Comparison of ENCODE assay signal across 9 cellular contexts in the genomic region with DNA sequence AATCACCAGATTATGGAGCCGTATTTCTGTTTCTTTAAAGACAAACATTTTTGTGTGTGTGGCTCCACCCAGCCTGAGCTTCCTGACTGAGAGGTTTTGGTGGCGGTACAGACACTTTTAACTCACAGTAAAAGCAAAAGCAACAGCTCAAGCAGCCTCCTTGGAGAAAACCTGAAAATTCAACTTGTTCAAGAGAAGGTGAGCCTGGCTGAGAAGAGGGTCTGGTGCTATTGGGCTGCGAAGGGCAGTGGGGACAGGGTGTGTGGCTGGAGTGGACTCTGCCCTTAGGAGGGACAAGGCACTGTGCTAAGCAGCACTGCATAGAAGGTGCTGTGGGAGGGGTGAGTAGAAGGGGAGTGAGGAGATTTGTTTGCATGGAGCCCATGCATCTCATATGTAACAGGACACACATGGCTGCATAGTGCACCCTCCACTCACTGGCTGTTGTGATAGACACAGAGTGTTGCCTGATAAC. TPM values are rescaled to one million over a fixed set of nuclear protein-coding genes. Genes with fewer than 3 reads are reported as not detected.
A peak's percentile ranks its signal among the peaks of the same experiment; 100 is the strongest.
DNase-seq lines count a peak whose midpoint lies in the region; ATAC-seq and TF ChIP-seq lines count a peak whose summit lies in the region.
"Had no signal": no experiment of that assay in that cellular context is flagged by ENCODE, and none has a peak within 500 bp of the region (broad histone marks: within the 10 kb centered on the region; RNA-seq: fewer than 3 reads in every experiment).

A gene (plus strand): TSS at position 125 of the 475 bp plus-strand sequence. CDS start 5,103 bp downstream, outside the sequence.

- no peak within 1 kb of the TSS for H3K4me2 ChIP-seq in SK-N-SH

- CTCF ChIA-PET in activated CD8-positive, alpha-beta T cell treated with anti-CD3 and anti-CD28 coated beads for 36 hours (lab: Charles Lee), result interaction anchor here (0.5 to 3.8 kb wide), 16 partner anchors 9 to 504 kb away, joined by 3 to 39 read pairs (median 4); a partner anchor contains a TSS
- CTCF ChIA-PET in SK-N-SH (lab: Yijun Ruan, JAX), result interaction anchor here (1.0 to 1.8 kb wide), 2 partner anchors 12 to 66 kb away, joined by 5 to 7 read pairs; no protein-coding TSS in a partner anchor

- H3K27ac Mint-ChIP-seq in CD4-positive, CD25-positive, alpha-beta regulatory T cell, result peak within 1 kb of the TSS; percentile 92 to 99 (median 99)
- H3K27ac Mint-ChIP-seq in activated CD8-positive, alpha-beta T cell treated with anti-CD3 and anti-CD28 coated beads for 36 hours, result peak within 1 kb of the TSS; percentile 99

- H3K27me3 Mint-ChIP-seq in CD4-positive, CD25-positive, alpha-beta regulatory T cell, result no peaks in the 10 kb centered on the region
- H3K27me3 Mint-ChIP-seq in activated CD8-positive, alpha-beta T cell treated with anti-CD3 and anti-CD28 coated beads for 36 hours, result no peaks in the 10 kb centered on the region

- POLR2A ChIA-PET in activated CD8-positive, alpha-beta T cell treated with anti-CD3 and anti-CD28 coated beads for 36 hours (lab: Charles Lee), result interaction anchor here (0.8 to 9.2 kb wide), 21 partner anchors 11 to 230 kb away, joined by 3 to 157 read pairs (median 5); a partner anchor contains a TSS
- POLR2A ChIA-PET in SK-N-SH (lab: Yijun Ruan, JAX), result no interaction called here

- peaks cover 20% of the 10 kb centered on the region for H3K36me3 ChIP-seq in CD4-positive, CD25-positive, alpha-beta regulatory T cell (ENCODE audit: control insufficient read depth, insufficient read depth, low read length)
- H3K36me3 ChIP-seq in heart right ventricle (peaks cover 0 to 4% (median 0%) of the 10 kb centered on the region in 9 donors), SK-N-SH (replicated peaks in 1 of 2; ENCODE audit: control insufficient read depth in 1 of 2, insufficient read depth in 2 of 2, low read length in 1 of 2) (no peaks in the 10 kb centered on the region)

- peak; percentile 18 to 90 (median 79) for DNase-seq in CD4-positive, CD25-positive, alpha-beta regulatory T cell
- peak; percentile 72 for DNase-seq in activated CD8-positive, alpha-beta T cell treated with anti-CD3 and anti-CD28 coated beads for 36 hours
- DNase-seq in heart right ventricle (peak in 1 of 2 donors; percentile 38), SK-N-DZ (ENCODE audit: low spot score) (no peak), SK-N-SH (no peak), NCI-H2081 (lab: John Stamatoyannopoulos, UW) (no peak)
- peak; percentile 24 for DNase-seq in stimulated activated CD8-positive, alpha-beta memory T cell treated with anti-CD3 and anti-CD28 coated beads, Interleukin-15, amount 100 ng/mL, for 1 hour (ENCODE audit: low read depth)

- H3K9me3 ChIP-seq in CD4-positive, CD25-positive, alpha-beta regulatory T cell (ENCODE audit: control insufficient read depth in 2 of 2, low read length in 2 of 2), result no peaks in the 10 kb centered on the region
- peaks cover 0 to 4% (median 0%) of the 10 kb centered on the region in 11 donors for H3K9me3 ChIP-seq in heart right ventricle
- H3K9me3 ChIP-seq in SK-N-SH, result no peaks in the 10 kb centered on the region

- peaks cover 46% of the 10 kb centered on the region for H3K36me3 Mint-ChIP-seq in CD4-positive, CD25-positive, alpha-beta regulatory T cell
- peaks cover 18% of the 10 kb centered on the region for H3K36me3 Mint-ChIP-seq in activated CD8-positive, alpha-beta T cell treated with anti-CD3 and anti-CD28 coated beads for 36 hours (ENCODE audit: low read depth)

- H3K27ac ChIP-seq in CD4-positive, CD25-positive, alpha-beta regulatory T cell (ENCODE audit: insufficient read depth, low read length, poor library complexity, severe bottlenecking), result peak within 1 kb of the TSS; percentile 78
- peak within 1 kb of the TSS; percentile 60 to 95 (median 80) for H3K27ac ChIP-seq in heart right ventricle
- no peak within 1 kb of the TSS for H3K27ac ChIP-seq in SK-N-SH (ENCODE audit: low read depth in 2 of 2, low read length in 1 of 2)
- H3K27ac ChIP-seq: SK-N-MC had no signal

- no peaks in the 10 kb centered on the region for H3K79me2 ChIP-seq in SK-N-SH (ENCODE audit: insufficient read depth)

- H4K20me1 ChIP-seq in SK-N-SH (ENCODE audit: insufficient read depth), result no peaks in the 10 kb centered on the region

- TF ChIP-seq RAD21 in SK-N-SH (IDR thresholded peaks at IDR 0.05; ENCODE audit: low read length), result no peak

- H3K4me3 Mint-ChIP-seq in CD4-positive, CD25-positive, alpha-beta regulatory T cell, result peak within 1 kb of the TSS; percentile 95 to 100 (median 98)
- peak within 1 kb of the TSS; percentile 98 for H3K4me3 Mint-ChIP-seq in activated CD8-positive, alpha-beta T cell treated with anti-CD3 and anti-CD28 coated beads for 36 hours

- no peaks in the 10 kb centered on the region for H3K9me2 ChIP-seq in SK-N-SH

- no peak for TF ChIP-seq CTCF in activated CD8-positive, alpha-beta T cell treated with anti-CD3 and anti-CD28 coated beads for 36 hours (IDR thresholded peaks at IDR 0.05)
- no peak for TF ChIP-seq CTCF in heart right ventricle (IDR thresholded peaks at IDR 0.05)
- TF ChIP-seq CTCF in SK-N-SH (IDR thresholded peaks at IDR 0.05), result no peak

- H2AFZ ChIP-seq in SK-N-SH (ENCODE audit: low read depth), result no peak within 1 kb of the TSS

- H3F3A ChIP-seq in SK-N-SH (replicated peaks; ENCODE audit: insufficient read depth), result no peaks in the 10 kb centered on the region

- WGBS in heart right ventricle, 2 donors, result 52 to 73% methylated on average over 3 of the region's 3 CpGs
- 6% methylated on average over 3 of the region's 3 CpGs for WGBS in SK-N-SH (ENCODE audit: low lambda C conversion rate)

- no peaks in the 10 kb centered on the region for H3K27me3 ChIP-seq in CD4-positive, CD25-positive, alpha-beta regulatory T cell (ENCODE audit: control insufficient read depth, insufficient read depth, low read length)
- H3K27me3 ChIP-seq in heart right ventricle (no peaks in the 10 kb centered on the region), SK-N-SH (ENCODE audit: insufficient read depth) (peaks cover 17% of the 10 kb centered on the region; the same call in 1 of the 2 replicates)

- ATAC-seq in CD4-positive, CD25-positive, alpha-beta regulatory T cell (ENCODE audit: low read depth in 2 of 2), result peak; percentile 79 to 80
- ATAC-seq in HG02623 (IDR thresholded peaks at IDR 0.05; ENCODE audit: unreplicated experiment), result peak; percentile 67
- ATAC-seq in activated CD8-positive, alpha-beta T cell treated with anti-CD3 and anti-CD28 coated beads for 36 hours, result peak; percentile 80
- ATAC-seq in heart right ventricle, result peak; percentile 54 to 83 (median 80)

- intact Hi-C loops in activated CD8-positive, alpha-beta T cell treated with anti-CD3 and anti-CD28 coated beads for 36 hours (cut with micrococcal nuclease), result loop anchor here (2.0 to 5.0 kb wide), 6 partner anchors 37 to 240 kb away; a partner anchor contains a TSS
- intact Hi-C loops in heart right ventricle (cut with DNase I), result loop anchor here in 5 of 10 donors (5.0 to 10.0 kb wide), 8 partner anchors 32 to 240 kb away; a partner anchor contains a TSS

- peaks cover 0 to 3% (median 0%) of the 10 kb centered on the region in 7 donors for H3K9me3 Mint-ChIP-seq in CD4-positive, CD25-positive, alpha-beta regulatory T cell
- H3K9me3 Mint-ChIP-seq in activated CD8-positive, alpha-beta T cell treated with anti-CD3 and anti-CD28 coated beads for 36 hours, result peaks cover 12% of the 10 kb centered on the region

- no peak for TF ChIP-seq EP300 in SK-N-SH (IDR thresholded peaks at IDR 0.05; ENCODE audit: borderline replicate concordance in 1 of 2, low read depth in 1 of 2, low read length in 1 of 2)

- peak within 1 kb of the TSS; percentile 100 for H3K4me3 ChIP-seq in CD4-positive, CD25-positive, alpha-beta regulatory T cell (ENCODE audit: low read depth, low read length)
- H3K4me3 ChIP-seq in heart right ventricle (peak within 1 kb of the TSS; percentile 32 to 68 (median 56)), SK-N-SH (ENCODE audit: low read depth in 2 of 2, low read length in 1 of 2) (no peak within 1 kb of the TSS)
- H3K4me3 ChIP-seq: SK-N-MC had no signal

- peaks cover 11 to 49% (median 35%) of the 10 kb centered on the region in 4 donors for H3K4me1 Mint-ChIP-seq in CD4-positive, CD25-positive, alpha-beta regulatory T cell
- peaks cover 46% of the 10 kb centered on the region for H3K4me1 Mint-ChIP-seq in activated CD8-positive, alpha-beta T cell treated with anti-CD3 and anti-CD28 coated beads for 36 hours (ENCODE audit: low read depth)

- peaks cover 41% of the 10 kb centered on the region for H3K4me1 ChIP-seq in CD4-positive, CD25-positive, alpha-beta regulatory T cell (ENCODE audit: control insufficient read depth, insufficient read depth, low read length, poor library complexity, severe bottlenecking)
- H3K4me1 ChIP-seq in heart right ventricle, result peaks cover 0 to 25% (median 3%) of the 10 kb centered on the region in 9 donors
- no peaks in the 10 kb centered on the region for H3K4me1 ChIP-seq in SK-N-SH (ENCODE audit: control insufficient read depth in 1 of 2, insufficient read depth in 2 of 2, low read depth in 1 of 2, low read length in 1 of 2)

- H3K9ac ChIP-seq in SK-N-SH, result no peak within 1 kb of the TSS

TF ChIP-seq in SK-N-SH, 30 proteins besides CTCF, POLR2A, EP300 and RAD21 (continues in another document):
- TF ChIP-seq YY1 (IDR thresholded peaks at IDR 0.05; ENCODE audit: low read depth) (no peak), TEAD4 (IDR thresholded peaks at IDR 0.05; ENCODE audit: borderline replicate concordance, insufficient read depth) (no peak), FOXM1 (IDR thresholded peaks at IDR 0.05; ENCODE audit: low read depth) (no peak), GATA2 (CRISPR knock-in tag; IDR thresholded peaks at IDR 0.05) (no peak)
- TF ChIP-seq, protein P1, sequence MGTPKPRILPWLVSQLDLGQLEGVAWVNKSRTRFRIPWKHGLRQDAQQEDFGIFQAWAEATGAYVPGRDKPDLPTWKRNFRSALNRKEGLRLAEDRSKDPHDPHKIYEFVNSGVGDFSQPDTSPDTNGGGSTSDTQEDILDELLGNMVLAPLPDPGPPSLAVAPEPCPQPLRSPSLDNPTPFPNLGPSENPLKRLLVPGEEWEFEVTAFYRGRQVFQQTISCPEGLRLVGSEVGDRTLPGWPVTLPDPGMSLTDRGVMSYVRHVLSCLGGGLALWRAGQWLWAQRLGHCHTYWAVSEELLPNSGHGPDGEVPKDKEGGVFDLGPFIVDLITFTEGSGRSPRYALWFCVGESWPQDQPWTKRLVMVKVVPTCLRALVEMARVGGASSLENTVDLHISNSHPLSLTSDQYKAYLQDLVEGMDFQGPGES (IDR thresholded peaks at IDR 0.05; ENCODE audit: low read depth, low read length), result no peak

RNA-seq across cellular contexts. Expression of the gene that starts here (rescaled TPM):
- total RNA-seq in CD4-positive, CD25-positive, alpha-beta regulatory T cell, result 64.2 TPM
- polyA plus RNA-seq in CD4-positive, CD25-positive, alpha-beta regulatory T cell, result 1,000 to 10,000 TPM in 1 of 4 donors, 100 to 1,000 TPM in 3; 519 to 1,084 (median 836) TPM
- 10 to 100 TPM; 29.0 to 29.5 TPM for total RNA-seq in activated CD8-positive, alpha-beta T cell treated with anti-CD3 and anti-CD28 coated beads for 36 hours
- 10 to 100 TPM in 6 of 10 donors, 1 to 10 TPM in 4; 7.5 to 41.2 (median 19.6) TPM for total RNA-seq in heart right ventricle
- 10 to 100 TPM; 43.9 to 77.5 TPM for polyA plus RNA-seq in heart right ventricle
- polyA plus RNA-seq in SK-N-DZ (2014; cell fraction: cytosol; rRNA removed), result not detected in 2 replicates
- polyA plus RNA-seq in SK-N-DZ (2014; cell fraction: nucleus; rRNA removed), result not detected in 2 replicates
- not detected in 2 replicates for polyA plus RNA-seq in SK-N-SH (2012; rRNA removed)
- polyA plus RNA-seq in SK-N-SH (2012; cell fraction: cytosol; rRNA removed), result not detected in 2 replicates
- not detected in 2 replicates for polyA plus RNA-seq in SK-N-SH (2012; cell fraction: nucleus; rRNA removed)

Comparison
In these comparisons a context has a peak if more than half of its experiments do, and no peak if none do; other contexts are left out.
1. RNA of the gene that starts here (polyA plus RNA-seq): 519 to 1,084 TPM in CD4-positive, CD25-positive, alpha-beta regulatory T cell and 43.9 to 77.5 TPM in heart right ventricle; not detected in SK-N-SH; every median in the first group is over 10 times any median in the second.
2. RNA of the gene that starts here (polyA plus RNA-seq): 519 to 1,084 TPM in CD4-positive, CD25-positive, alpha-beta regulatory T cell; 43.9 to 77.5 TPM in heart right ventricle; every median in the first group is over 4 times any median in the second.
3. DNase-seq: peak in CD4-positive, CD25-positive, alpha-beta regulatory T cell (3 of 3), activated CD8-positive, alpha-beta T cell treated with anti-CD3 and anti-CD28 coated beads for 36 hours (single experiment) and stimulated activated CD8-positive, alpha-beta memory T cell treated with anti-CD3 and anti-CD28 coated beads, Interleukin-15, amount 100 ng/mL, for 1 hour (single experiment); none in SK-N-DZ (single experiment), SK-N-SH (single experiment) and NCI-H2081 (0 of 2).
4. H3K27ac ChIP-seq: peak in CD4-positive, CD25-positive, alpha-beta regulatory T cell (single experiment) and heart right ventricle (10 of 10); none in SK-N-SH (0 of 2).
5. H3K4me3 ChIP-seq: peak in CD4-positive, CD25-positive, alpha-beta regulatory T cell (single experiment) and heart right ventricle (10 of 10); none in SK-N-SH (0 of 2).
6. Peak in every context shown above with its lines, with median percentiles within 50 percentile points of each other: ATAC-seq.